ENCODE assay signal across 30 cellular contexts in the genomic region with DNA sequence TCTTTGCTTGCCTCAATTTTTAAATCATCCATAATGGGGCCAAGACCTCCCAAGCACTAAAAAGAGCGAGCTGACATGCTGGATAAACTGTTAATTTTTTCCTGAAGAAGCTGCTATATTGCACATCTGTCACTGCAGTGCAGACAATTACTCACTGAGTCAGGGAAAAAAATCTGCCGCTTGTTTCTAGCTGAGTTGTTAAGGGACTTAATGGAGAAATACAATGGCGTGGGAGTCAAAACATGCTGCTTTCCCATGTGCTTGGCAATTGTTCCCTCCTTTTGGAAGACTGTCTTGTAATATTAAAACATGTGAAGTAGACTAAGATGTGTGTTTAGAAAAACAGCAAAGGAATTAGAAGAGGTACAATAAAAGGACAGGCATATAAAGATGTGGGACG.
DNase-seq lines count a peak whose midpoint lies in the region; ATAC-seq and TF ChIP-seq lines count a peak whose summit lies in the region.
"Had no signal": no experiment of that assay in that cellular context is flagged by ENCODE, and none has a peak within 500 bp of the region (broad histone marks: within the 10 kb centered on the region; RNA-seq: fewer than 3 reads in every experiment).

No MANE protein-coding gene starts in this region.

- H3K4me1 ChIP-seq in heart right ventricle: peaks cover 0 to 4% (median 0%) of the 10 kb centered on the region in 9 donors
- no peaks in the 10 kb centered on the region for H3K4me1 ChIP-seq in spleen
- H3K4me1 ChIP-seq: A549, BE2C, stomach had no signal

- no peak for TF ChIP-seq CTCF in heart right ventricle (IDR thresholded peaks at IDR 0.05)
- no peak for TF ChIP-seq CTCF in fibroblast of villous mesenchyme (IDR thresholded peaks at IDR 0.05; ENCODE audit: insufficient read depth, low read depth, low read length)
- no peak for TF ChIP-seq CTCF in GM10248 (IDR thresholded peaks at IDR 0.05; ENCODE audit: control extremely low read depth, extremely low read depth, low read depth, missing control alignments)
- no peak for TF ChIP-seq CTCF in spleen (IDR thresholded peaks at IDR 0.05 in 8 of 11, conservative IDR thresholded peaks at IDR 0.05 in 3 of 11)

- H3K9me3 ChIP-seq in heart right ventricle: no peaks in the 10 kb centered on the region
- H3K9me3 ChIP-seq in spleen: no peaks in the 10 kb centered on the region
- H3K9me3 ChIP-seq: A549, BE2C, ovary, SJCRH30, stomach had no signal

- TF ChIP-seq POLR2A in spleen (IDR thresholded peaks at IDR 0.05): no peak

- POLR2A ChIA-PET in GM10248 (lab: Yijun Ruan, JAX): no interaction called here

- ATAC-seq in heart right ventricle (peak in 5 of 8 donors; percentile 38 to 64 (median 49)), GM18873 (IDR thresholded peaks at IDR 0.05; ENCODE audit: low FRiP score, unreplicated experiment) (no peak)
- ATAC-seq: A549; activated CD4-positive, alpha-beta T cell treated with anti-CD3 and anti-CD28 coated beads for 36 hours; activated CD8-positive, alpha-beta T cell treated with anti-CD3 and anti-CD28 coated beads for 36 hours; natural killer cell treated with Interleukin-12 subunit alpha and Interleukin-12 subunit beta and Interleukin-15 and Interleukin-18, amount 100 ng/mL, for 72 hours had no signal

- H3K27ac ChIP-seq in heart right ventricle: peak overlapping the region in 1 of 10 donors; percentile 1
- no peak overlapping the region for H3K27ac ChIP-seq in spleen
- H3K27ac ChIP-seq: A549, KMS-11, ovary, SJCRH30, stomach, VCaP had no signal

- WGBS in heart right ventricle, 2 donors: 73 to 83% methylated on average over 4 of the region's 4 CpGs
- WGBS in spleen, 5 donors: 74 to 78% (median 74%) methylated on average over 4 of the region's 4 CpGs

- no peaks in the 10 kb centered on the region for H3K27me3 ChIP-seq in heart right ventricle
- no peaks in the 10 kb centered on the region for H3K27me3 ChIP-seq in spleen (replicated peaks in 1 of 7)
- H3K27me3 ChIP-seq: BE2C, ovary, SJCRH30, stomach had no signal

- DNase-seq in heart right ventricle: no peak
- no peak for DNase-seq in cardiac septum (ENCODE audit: low spot score)
- peak; percentile 23 for DNase-seq in NCI-H2227 treated with DMSO at 0.1 percent for 48 hours (lab: John Stamatoyannopoulos, UW)
- peak; percentile 65 for DNase-seq in fibroblast of villous mesenchyme (ENCODE audit: low read depth)
- DNase-seq in skeletal muscle cell (ENCODE audit: low read depth): peak; percentile 40
- DNase-seq in GM10248 (ENCODE audit: extremely low spot score): no peak
- no peak for DNase-seq in spleen
- DNase-seq: activated CD4-positive, alpha-beta T cell treated with anti-CD3 and anti-CD28 coated beads for 36 hours; activated CD8-positive, alpha-beta memory T cell treated with anti-CD3 and anti-CD28 coated beads, Interleukin-2, amount 50 U/mL, for 48 hours; activated CD8-positive, alpha-beta T cell treated with anti-CD3 and anti-CD28 coated beads for 36 hours; activated naive CD4-positive, alpha-beta T cell treated with anti-CD3 and anti-CD28 coated beads, Interleukin-2, amount 10 ng/mL, durations not matched to agents 7 days and 5 days; BE2C; CD8-positive, alpha-beta memory T cell; H9; head of caudate nucleus; MM.1S; NCI-H1417 treated with DMSO at 0.1 percent for 48 hours; NCI-H2107; NCI-H82; ovary; stimulated activated CD4-positive, alpha-beta T cell treated with anti-CD3 and anti-CD28 coated beads, Interleukin-2, amount 100 ng/mL, for 48 hours; stomach; T1000 had no signal

- H3K4me3 ChIP-seq in heart right ventricle (no peak overlapping the region), fibroblast of villous mesenchyme (ENCODE audit: low read depth, low read length) (no peak overlapping the region), skeletal muscle cell (ENCODE audit: low read depth, low read length) (no peak overlapping the region), spleen (no peak overlapping the region)
- H3K4me3 ChIP-seq: A549, lung, ovary, SJCRH30, stomach had no signal

- CTCF ChIA-PET in GM10248 (lab: Yijun Ruan, JAX): no interaction called here

- H3K36me3 ChIP-seq in heart right ventricle: peaks cover 0 to 6% (median 0%) of the 10 kb centered on the region in 9 donors
- peaks cover 0 to 6% (median 0%) of the 10 kb centered on the region in 6 donors for H3K36me3 ChIP-seq in spleen
- H3K36me3 ChIP-seq: BE2C, ovary, SJCRH30 had no signal

- intact Hi-C loops in heart right ventricle (cut with DNase I): no loop called here
- intact Hi-C loops in cardiac septum (cut with DNase I): no loop called here
- intact Hi-C loops in spleen (cut with DNase I; ENCODE audit: low total_unique reads): no loop called here

Comparison
In these comparisons a context has a peak if more than half of its experiments do, and no peak if none do; other contexts are left out.
1. DNase-seq: peak in NCI-H2227 treated with DMSO at 0.1 percent for 48 hours (single experiment), fibroblast of villous mesenchyme (single experiment) and skeletal muscle cell (single experiment); none in heart right ventricle (0 of 2), cardiac septum (single experiment), GM10248 (single experiment) and spleen (single experiment).